Comparison of ENCODE assay signal across 13 cellular contexts in genomic region chr14:53278602-53279506, GRCh38.
A peak's percentile ranks its signal among the peaks of the same experiment; 100 is the strongest.
DNase-seq lines count a peak whose midpoint lies in the region; ATAC-seq and TF ChIP-seq lines count a peak whose summit lies in the region.
"Had no signal": no experiment of that assay in that cellular context is flagged by ENCODE, and none has a peak within 500 bp of the region (broad histone marks: within the 10 kb centered on the region; RNA-seq: fewer than 3 reads in every experiment).

No MANE protein-coding gene starts in this region.

- in situ Hi-C loops in mammary epithelial cell (cut with MboI; ENCODE audit: low sequenced_read_pairs in 2 of 2) = loop anchor here in 1 of 2 donors (25.0 kb wide), 1 partner anchor 467 kb away; no protein-coding TSS in a partner anchor

- H3K9me3 Mint-ChIP-seq in stimulated activated memory B cell treated with anti-CD40 and anti-IgM and Interleukin-4, amounts not matched to agents 10 μg/mL and 1 μg/mL and 100 μg/mL, for 72 hours = peaks cover 18% of the 10 kb centered on the region

- H3K9me3 ChIP-seq in mammary epithelial cell (replicated peaks; ENCODE audit: insufficient read depth, low read length) = peaks cover 4% of the 10 kb centered on the region
- no peaks in the 10 kb centered on the region for H3K9me3 ChIP-seq in SK-N-SH
- H3K9me3 ChIP-seq: prostate gland had no signal

- peaks cover 6% of the 10 kb centered on the region for H3K36me3 Mint-ChIP-seq in stimulated activated memory B cell treated with anti-CD40 and anti-IgM and Interleukin-4, amounts not matched to agents 10 μg/mL and 1 μg/mL and 100 μg/mL, for 72 hours

- H4K20me1 ChIP-seq in mammary epithelial cell (ENCODE audit: insufficient read depth, low read length) (no peaks in the 10 kb centered on the region), SK-N-SH (ENCODE audit: insufficient read depth) (no peaks in the 10 kb centered on the region)

- H3K4me3 ChIP-seq in mammary epithelial cell (replicated peaks in 1 of 3; ENCODE audit: insufficient read depth in 1 of 3, low read depth in 2 of 3, low read length in 3 of 3) (no peak overlapping the region), SK-N-SH (ENCODE audit: low read depth in 2 of 2, low read length in 1 of 2) (no peak overlapping the region)
- H3K4me3 ChIP-seq: prostate gland had no signal

- no peak overlapping the region for H3K4me2 ChIP-seq in mammary epithelial cell (ENCODE audit: insufficient read depth, low read depth, low read length)
- H3K4me2 ChIP-seq in SK-N-SH = no peak overlapping the region

- no peak overlapping the region for H3K27ac Mint-ChIP-seq in stimulated activated memory B cell treated with anti-CD40 and anti-IgM and Interleukin-4, amounts not matched to agents 10 μg/mL and 1 μg/mL and 100 μg/mL, for 72 hours
- H3K27ac Mint-ChIP-seq: CD4-positive, CD25-positive, alpha-beta regulatory T cell had no signal

- no peaks in the 10 kb centered on the region for H3F3A ChIP-seq in SK-N-SH (replicated peaks; ENCODE audit: insufficient read depth)

- no peaks in the 10 kb centered on the region for H3K36me3 ChIP-seq in mammary epithelial cell (ENCODE audit: insufficient read depth, low read length)
- H3K36me3 ChIP-seq in SK-N-SH (replicated peaks in 1 of 2; ENCODE audit: control insufficient read depth in 1 of 2, insufficient read depth in 2 of 2, low read length in 1 of 2) = no peaks in the 10 kb centered on the region
- H3K36me3 ChIP-seq: prostate gland had no signal

- H3K27me3 Mint-ChIP-seq in stimulated activated memory B cell treated with anti-CD40 and anti-IgM and Interleukin-4, amounts not matched to agents 10 μg/mL and 1 μg/mL and 100 μg/mL, for 72 hours = no peaks in the 10 kb centered on the region
- H3K27me3 Mint-ChIP-seq: CD4-positive, CD25-positive, alpha-beta regulatory T cell had no signal

- no peaks in the 10 kb centered on the region for H3K4me1 Mint-ChIP-seq in stimulated activated memory B cell treated with anti-CD40 and anti-IgM and Interleukin-4, amounts not matched to agents 10 μg/mL and 1 μg/mL and 100 μg/mL, for 72 hours
- H3K4me1 Mint-ChIP-seq: CD4-positive, CD25-positive, alpha-beta regulatory T cell had no signal

- no peak for ATAC-seq in stimulated activated memory B cell treated with anti-CD40 and anti-IgM and Interleukin-4, amounts not matched to agents 10 μg/mL and 1 μg/mL and 100 μg/mL, for 72 hours

- 77% methylated on average over 12 of the region's 12 CpGs for WGBS in mammary epithelial cell (ENCODE audit: low coverage, missing lambda C conversion rate)
- WGBS in SK-N-SH (ENCODE audit: low lambda C conversion rate) = 66% methylated on average over 12 of the region's 12 CpGs

- H3K27ac ChIP-seq in mammary epithelial cell (ENCODE audit: insufficient read depth, low read depth, low read length) = no peak overlapping the region
- no peak overlapping the region for H3K27ac ChIP-seq in SK-N-SH (ENCODE audit: low read depth in 2 of 2, low read length in 1 of 2)
- H3K27ac ChIP-seq: prostate gland had no signal

- BruUV-seq in mammary epithelial cell (replicated peaks; lab: Mats Ljungman, UMichigan) = no TSS peak

- CTCF ChIA-PET in mammary epithelial cell (lab: Charles Lee; ENCODE audit: low non-redundant PET) (no interaction called here), SK-N-SH (lab: Yijun Ruan, JAX) (interaction anchor here (0.9 to 1.5 kb wide), 3 partner anchors 17 to 28 kb away, joined by 3 to 9 read pairs (median 4); no protein-coding TSS in a partner anchor)

- no peak overlapping the region for H3K9ac ChIP-seq in mammary epithelial cell (ENCODE audit: insufficient read depth, low read length)
- H3K9ac ChIP-seq in SK-N-SH = no peak overlapping the region

- no peaks in the 10 kb centered on the region for H3K27me3 ChIP-seq in mammary epithelial cell (ENCODE audit: insufficient read depth, low read length)
- H3K27me3 ChIP-seq in SK-N-SH (ENCODE audit: insufficient read depth) = no peaks in the 10 kb centered on the region

- DNase-seq in ELR (ENCODE audit: low read depth) (peak; percentile 89), M059J (ENCODE audit: low read depth) (peak; percentile 61), mammary epithelial cell (peak; percentile 73), lung microvascular endothelial cell (ENCODE audit: low read depth in 2 of 2) (peak; percentile 76 to 97), SK-N-SH (no peak), NCI-H2227 treated with DMSO at 0.1 percent for 48 hours (lab: John Stamatoyannopoulos, UW) (no peak)
- DNase-seq in stimulated activated CD4-positive, alpha-beta T cell treated with anti-CD3 and anti-CD28 coated beads, Interleukin-1b, Interleukin-23, amount 100 ng/mL, for 48 hours = no peak
- DNase-seq: activated CD4-positive, alpha-beta T cell treated with anti-CD3 and anti-CD28 coated beads for 4 hours; NCI-H1436; T-helper 1 cell had no signal

- no peaks in the 10 kb centered on the region for H3K79me2 ChIP-seq in mammary epithelial cell (ENCODE audit: insufficient read depth, low read length)
- H3K79me2 ChIP-seq in SK-N-SH (ENCODE audit: insufficient read depth) = no peaks in the 10 kb centered on the region

- H3K4me3 Mint-ChIP-seq in stimulated activated memory B cell treated with anti-CD40 and anti-IgM and Interleukin-4, amounts not matched to agents 10 μg/mL and 1 μg/mL and 100 μg/mL, for 72 hours = no peak overlapping the region
- H3K4me3 Mint-ChIP-seq: CD4-positive, CD25-positive, alpha-beta regulatory T cell had no signal

- H2AFZ ChIP-seq in mammary epithelial cell (ENCODE audit: low read depth, low read length) (peak overlapping the region; percentile 19), SK-N-SH (ENCODE audit: low read depth) (no peak overlapping the region; the same call in 1 of the 2 replicates)

- POLR2A ChIA-PET in SK-N-SH (lab: Yijun Ruan, JAX) = no interaction called here

- TF ChIP-seq RAD21 in SK-N-SH (IDR thresholded peaks at IDR 0.05; ENCODE audit: low read length) = no peak

- H3K4me1 ChIP-seq in mammary epithelial cell (ENCODE audit: insufficient read depth, low read length) = peaks cover 14% of the 10 kb centered on the region
- no peaks in the 10 kb centered on the region for H3K4me1 ChIP-seq in SK-N-SH (ENCODE audit: control insufficient read depth in 1 of 2, insufficient read depth in 2 of 2, low read depth in 1 of 2, low read length in 1 of 2)
- H3K4me1 ChIP-seq: prostate gland had no signal

- intact Hi-C loops in mammary epithelial cell (cut with micrococcal nuclease) = no loop called here

- TF ChIP-seq EP300 in SK-N-SH (IDR thresholded peaks at IDR 0.05; ENCODE audit: borderline replicate concordance in 1 of 2, low read depth in 1 of 2, low read length in 1 of 2) = no peak

- peaks cover 4% of the 10 kb centered on the region; the same call in 1 of the 2 replicates for H3K9me2 ChIP-seq in SK-N-SH

- TF ChIP-seq CTCF in mammary epithelial cell (conservative IDR thresholded peaks at IDR 0.05 in 1 of 2, IDR thresholded peaks at IDR 0.05 in 1 of 2; ENCODE audit: extremely low read depth in 1 of 2, insufficient read depth in 1 of 2, low read depth in 1 of 2, low read length in 2 of 2) = no peak
- no peak for TF ChIP-seq CTCF in SK-N-SH (IDR thresholded peaks at IDR 0.05)

- dilution Hi-C loops in mammary epithelial cell (cut with HindIII; ENCODE audit: low sequenced_read_pairs) = no loop called here

TF ChIP-seq in SK-N-SH, 30 proteins besides CTCF, POLR2A, EP300 and RAD21:
- TF ChIP-seq, protein P1, sequence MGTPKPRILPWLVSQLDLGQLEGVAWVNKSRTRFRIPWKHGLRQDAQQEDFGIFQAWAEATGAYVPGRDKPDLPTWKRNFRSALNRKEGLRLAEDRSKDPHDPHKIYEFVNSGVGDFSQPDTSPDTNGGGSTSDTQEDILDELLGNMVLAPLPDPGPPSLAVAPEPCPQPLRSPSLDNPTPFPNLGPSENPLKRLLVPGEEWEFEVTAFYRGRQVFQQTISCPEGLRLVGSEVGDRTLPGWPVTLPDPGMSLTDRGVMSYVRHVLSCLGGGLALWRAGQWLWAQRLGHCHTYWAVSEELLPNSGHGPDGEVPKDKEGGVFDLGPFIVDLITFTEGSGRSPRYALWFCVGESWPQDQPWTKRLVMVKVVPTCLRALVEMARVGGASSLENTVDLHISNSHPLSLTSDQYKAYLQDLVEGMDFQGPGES (IDR thresholded peaks at IDR 0.05; ENCODE audit: low read depth, low read length) = no peak
- TF ChIP-seq TCF12 (IDR thresholded peaks at IDR 0.05) (no peak), SIN3A (IDR thresholded peaks at IDR 0.05; ENCODE audit: borderline replicate concordance, low read depth, low read length) (no peak), CHD2 (IDR thresholded peaks at IDR 0.05; ENCODE audit: low read length, partially characterized antibody) (no peak), NRF1 (IDR thresholded peaks at IDR 0.05; ENCODE audit: low read depth, low read length) (no peak), POLR2AphosphoS5 (IDR thresholded peaks at IDR 0.05; ENCODE audit: low read depth, low read length) (no peak), FOXJ3 (CRISPR knock-in tag; IDR thresholded peaks at IDR 0.05) (no peak), TAF1 (IDR thresholded peaks at IDR 0.05; ENCODE audit: borderline replicate concordance, low read depth, low read length) (no peak), RFX5 (IDR thresholded peaks at IDR 0.05; ENCODE audit: low read length) (no peak), ZBTB33 (IDR thresholded peaks at IDR 0.05; ENCODE audit: borderline replicate concordance, low read depth) (no peak), GABPA (IDR thresholded peaks at IDR 0.05; ENCODE audit: low read depth) (no peak), EZH2phosphoT487 (IDR thresholded peaks at IDR 0.05; ENCODE audit: borderline replicate concordance, low read depth) (no peak)

Comparison
In these comparisons a context has a peak if more than half of its experiments do, and no peak if none do; other contexts are left out.
1. DNase-seq: peak in ELR (single experiment), M059J (single experiment), mammary epithelial cell (single experiment) and lung microvascular endothelial cell (2 of 2); none in stimulated activated CD4-positive, alpha-beta T cell treated with anti-CD3 and anti-CD28 coated beads, Interleukin-1b, Interleukin-23, amount 100 ng/mL, for 48 hours (single experiment), SK-N-SH (single experiment) and NCI-H2227 treated with DMSO at 0.1 percent for 48 hours (single experiment).